ENCODE assay signal across 1 cellular context in genomic region chr9:131736440-131736839, GRCh38.
TF ChIP-seq lines count a peak whose summit lies in the region.

No MANE protein-coding gene starts in this region.

TF ChIP-seq in WTC11, 78 proteins besides CTCF, POLR2A, EP300 and RAD21 (continued from another document):
- TF ChIP-seq ZBTB43 (CRISPR knock-in tag; IDR thresholded peaks at IDR 0.05) (no peak), USF2 (CRISPR knock-in tag; IDR thresholded peaks at IDR 0.05) (no peak), ZNF671 (CRISPR knock-in tag; IDR thresholded peaks at IDR 0.05) (no peak), JUN (CRISPR knock-in tag; IDR thresholded peaks at IDR 0.05) (no peak), ZNF317 (CRISPR knock-in tag; IDR thresholded peaks at IDR 0.05; ENCODE audit: borderline replicate concordance, low read depth) (no peak), E2F4 (CRISPR knock-in tag; IDR thresholded peaks at IDR 0.05; ENCODE audit: borderline replicate concordance, low read depth) (no peak), IRF1 (CRISPR knock-in tag; IDR thresholded peaks at IDR 0.05) (no peak), RORB (CRISPR knock-in tag; IDR thresholded peaks at IDR 0.05) (no peak), ZNF138 (CRISPR knock-in tag; conservative IDR thresholded peaks at IDR 0.05) (no peak), SMAD4 (CRISPR knock-in tag; IDR thresholded peaks at IDR 0.05) (no peak), CREM (CRISPR knock-in tag; IDR thresholded peaks at IDR 0.05) (no peak), ETV6 (CRISPR knock-in tag; IDR thresholded peaks at IDR 0.05) (no peak)
